ENCODE assay signal across 31 cellular contexts in genomic region chr2:322326-322725, GRCh38. TPM values are rescaled to one million over a fixed set of nuclear protein-coding genes. Genes with fewer than 3 reads are reported as not detected.
"Had no signal": no experiment of that assay in that cellular context is flagged by ENCODE, and none has a peak within 500 bp of the region (broad histone marks: within the 10 kb centered on the region; RNA-seq: fewer than 3 reads in every experiment).

No MANE protein-coding gene starts in this region.

- H3K27me3 ChIP-seq: adrenal gland, cardiac muscle cell had no signal

- H3K9me3 ChIP-seq: adrenal gland had no signal

- H3K4me1 ChIP-seq: adrenal gland had no signal

- H3K4me3 ChIP-seq: adrenal gland, cardiac muscle cell had no signal

- H3K36me3 ChIP-seq: adrenal gland, cardiac muscle cell had no signal

- H3K27ac ChIP-seq: adrenal gland, cardiac muscle cell, VCaP had no signal

- DNase-seq: activated B cell treated with CpG ODN at 0.5 μM for 24 hours; activated CD4-positive, alpha-beta memory T cell treated with anti-CD3 and anti-CD28 coated beads for 36 hours; activated CD4-positive, alpha-beta T cell treated with anti-CD3 and anti-CD28 coated beads for 4 hours; activated CD4-positive, alpha-beta T cell treated with anti-CD3 and anti-CD28 coated beads, Interleukin-2, amount 10 ng/mL, durations not matched to agents 24 days and 14 days; activated CD4-positive, alpha-beta T cell treated with anti-CD3 and anti-CD28 coated beads, Interleukin-2, amount 50 U/mL, for 1 hour; activated CD4-positive, alpha-beta T cell treated with anti-CD3 and anti-CD28 coated beads, Interleukin-2, amount 50 U/mL, for 4 hours; activated CD4-positive, CD25-positive, alpha-beta regulatory T cell treated with anti-CD3 and anti-CD28 coated beads, Interleukin-2, amount 50 U/mL, for 72 hours; activated CD8-positive, alpha-beta memory T cell treated with anti-CD3 and anti-CD28 coated beads, Interleukin-2, amount 50 U/mL, for 4 hours; activated CD8-positive, alpha-beta T cell treated with anti-CD3 and anti-CD28 coated beads for 36 hours; activated effector memory CD4-positive, alpha-beta T cell treated with anti-CD3 and anti-CD28 coated beads, Interleukin-2, amount 50 U/mL, for 16 hours; activated gamma-delta T cell treated with Interleukin-2 at 50 U/mL for 16 hours; activated naive CD4-positive, alpha-beta T cell; activated naive CD4-positive, alpha-beta T cell treated with anti-CD3 and anti-CD28 coated beads for 36 hours; activated naive CD4-positive, alpha-beta T cell treated with anti-CD3 and anti-CD28 coated beads, Interleukin-2, amount 50 U/mL, for 16 hours; activated naive CD8-positive, alpha-beta T cell treated with anti-CD3 and anti-CD28 coated beads for 36 hours; activated T-cell treated with anti-CD3 and anti-CD28 coated beads for 4 hours; activated T-cell treated with anti-CD3 and anti-CD28 coated beads, Interleukin-2, amount 50 U/mL, for 1 hour; activated T-cell treated with anti-CD3 and anti-CD28 coated beads, Interleukin-2, amount 50 U/mL, for 4 hours; activated T-cell treated with anti-CD3 and anti-CD28 coated beads, Interleukin-2, amount 50 U/mL, for 72 hours; adrenal gland; amniotic stem cell; aorta; central memory CD4-positive, alpha-beta T cell; T-helper 1 cell; T-helper 2 cell; T-helper 9 cell had no signal

RNA-seq across cellular contexts. Expression of gene ALKAL2, which starts 34.4 kb away (rescaled TPM):
- total RNA-seq: activated B cell treated with CpG ODN at 0.5 μM for 24 hours; activated CD4-positive, alpha-beta memory T cell treated with anti-CD3 and anti-CD28 coated beads for 36 hours; activated CD8-positive, alpha-beta memory T cell treated with anti-CD3 and anti-CD28 coated beads for 36 hours; activated CD8-positive, alpha-beta T cell treated with anti-CD3 and anti-CD28 coated beads for 36 hours; activated naive CD4-positive, alpha-beta T cell treated with anti-CD3 and anti-CD28 coated beads for 36 hours; activated naive CD8-positive, alpha-beta T cell treated with anti-CD3 and anti-CD28 coated beads for 36 hours; activated T-cell treated with anti-CD3 and anti-CD28 coated beads, Interleukin-2, amount 50 U/mL, for 4 hours; activated T-helper 17 cell treated with anti-CD3 and anti-CD28 coated beads, Interleukin-2, amount 50 U/mL, for 72 hours; bronchial epithelial cell had no signal
